Comparison of ENCODE assay signal across 1 cellular context in genomic region chr1:205812878-205813754, GRCh38.
TF ChIP-seq lines count a peak whose summit lies in the region.

TSS of gene SLC41A1 (minus strand) at chr1:205813198. CDS start at chr1:205810441, 2,757 bp downstream.

TF ChIP-seq in HepG2, 621 proteins besides CTCF, POLR2A, EP300 and RAD21 (continued from another document and continues in another):
- TF ChIP-seq ARID4A (CRISPR knock-in tag; IDR thresholded peaks at IDR 0.05; ENCODE audit: borderline replicate concordance) (peak; percentile 46; the same call in 1 of the 2 replicates), FOXA3 (CRISPR knock-in tag; IDR thresholded peaks at IDR 0.05) (no peak), SUZ12 (IDR thresholded peaks at IDR 0.05; ENCODE audit: low read depth, low read length) (no peak), ZNF512B (CRISPR knock-in tag; IDR thresholded peaks at IDR 0.05; ENCODE audit: borderline replicate concordance) (no peak), KAT7 (CRISPR knock-in tag; IDR thresholded peaks at IDR 0.05; ENCODE audit: borderline replicate concordance) (no peak), ZNF180 (CRISPR knock-in tag; IDR thresholded peaks at IDR 0.05; ENCODE audit: borderline replicate concordance, low read depth) (no peak), MEF2D (CRISPR knock-in tag; IDR thresholded peaks at IDR 0.05) (peak; percentile 62), PBX3 (CRISPR knock-in tag; IDR thresholded peaks at IDR 0.05; ENCODE audit: borderline replicate concordance) (no peak), KDM3A (CRISPR knock-in tag; IDR thresholded peaks at IDR 0.05; ENCODE audit: low read depth) (0 out of 2 replicates have a peak, but pooled peaks have one; percentile 18), ARNTL (CRISPR knock-in tag; IDR thresholded peaks at IDR 0.05) (0 out of 2 replicates have a peak, but pooled peaks have one; percentile 43), GATAD2A (CRISPR knock-in tag; IDR thresholded peaks at IDR 0.05) (no peak), NBN (conservative IDR thresholded peaks at IDR 0.05) (no peak), CEBPZ (IDR thresholded peaks at IDR 0.05; ENCODE audit: low read length) (no peak), KLF11 (CRISPR knock-in tag; IDR thresholded peaks at IDR 0.05) (no peak), RFX1 (IDR thresholded peaks at IDR 0.05) (no peak), HNRNPL (IDR thresholded peaks at IDR 0.05; ENCODE audit: low read depth, low read length) (no peak), ZNF550 (CRISPR knock-in tag; IDR thresholded peaks at IDR 0.05; ENCODE audit: borderline replicate concordance) (no peak), ZNF329 (CRISPR knock-in tag; IDR thresholded peaks at IDR 0.05; ENCODE audit: low read depth) (0 out of 2 replicates have a peak, but pooled peaks have one; percentile 45), BCLAF1 (IDR thresholded peaks at IDR 0.05) (no peak), ZNF563 (CRISPR knock-in tag; IDR thresholded peaks at IDR 0.05) (0 out of 2 replicates have a peak, but pooled peaks have one; percentile 36), POLR2AphosphoS5 (IDR thresholded peaks at IDR 0.05; ENCODE audit: low read depth, low read length) (no peak), MBNL3 (CRISPR knock-in tag; conservative IDR thresholded peaks at IDR 0.05) (no peak), PHF8 (CRISPR knock-in tag; IDR thresholded peaks at IDR 0.05) (peak; percentile 48; the same call in 1 of the 2 replicates), HNRNPLL (IDR thresholded peaks at IDR 0.05; ENCODE audit: low read depth, low read length, poor library complexity, severe bottlenecking) (peak; percentile 65), POLR2G (IDR thresholded peaks at IDR 0.05; ENCODE audit: low read depth, low read length) (no peak), ZHX1 (CRISPR knock-in tag; IDR thresholded peaks at IDR 0.05; ENCODE audit: low read depth) (no peak), ZNF800 (CRISPR knock-in tag; IDR thresholded peaks at IDR 0.05) (peak; percentile 58; the same call in 1 of the 2 replicates), BRF2 (CRISPR knock-in tag; IDR thresholded peaks at IDR 0.05) (no peak), ZNF720 (CRISPR knock-in tag; IDR thresholded peaks at IDR 0.05) (no peak), ZNF501 (CRISPR knock-in tag; IDR thresholded peaks at IDR 0.05) (peak; percentile 26; the same call in 1 of the 2 replicates), ZNF614 (CRISPR knock-in tag; IDR thresholded peaks at IDR 0.05; ENCODE audit: borderline replicate concordance) (no peak), NFRKB (IDR thresholded peaks at IDR 0.05) (no peak), MEIS2 (CRISPR knock-in tag; IDR thresholded peaks at IDR 0.05) (no peak), MIER2 (CRISPR knock-in tag; IDR thresholded peaks at IDR 0.05) (no peak), FOXP1 (IDR thresholded peaks at IDR 0.05) (no peak), FOXP1 (CRISPR knock-in tag; IDR thresholded peaks at IDR 0.05) (0 out of 2 replicates have a peak, but pooled peaks have one; percentile 6), YEATS4 (CRISPR knock-in tag; IDR thresholded peaks at IDR 0.05; ENCODE audit: borderline replicate concordance) (0 out of 2 replicates have a peak, but pooled peaks have one; percentile 11), ZNF362 (CRISPR knock-in tag; IDR thresholded peaks at IDR 0.05; ENCODE audit: borderline replicate concordance) (no peak)
